Comparison of ENCODE assay signal across 1 cellular context in genomic region chr19:45659096-45659729, GRCh38.
TF ChIP-seq lines count a peak whose summit lies in the region.

No MANE protein-coding gene starts in this region.

TF ChIP-seq in SK-N-SH, 30 proteins besides CTCF, POLR2A, EP300 and RAD21 (continued from another document):
- no peak for TF ChIP-seq TEAD4 (IDR thresholded peaks at IDR 0.05; ENCODE audit: borderline replicate concordance, insufficient read depth)
- no peak for TF ChIP-seq MXI1 (IDR thresholded peaks at IDR 0.05; ENCODE audit: low read depth, low read length)
- TF ChIP-seq, protein P1, sequence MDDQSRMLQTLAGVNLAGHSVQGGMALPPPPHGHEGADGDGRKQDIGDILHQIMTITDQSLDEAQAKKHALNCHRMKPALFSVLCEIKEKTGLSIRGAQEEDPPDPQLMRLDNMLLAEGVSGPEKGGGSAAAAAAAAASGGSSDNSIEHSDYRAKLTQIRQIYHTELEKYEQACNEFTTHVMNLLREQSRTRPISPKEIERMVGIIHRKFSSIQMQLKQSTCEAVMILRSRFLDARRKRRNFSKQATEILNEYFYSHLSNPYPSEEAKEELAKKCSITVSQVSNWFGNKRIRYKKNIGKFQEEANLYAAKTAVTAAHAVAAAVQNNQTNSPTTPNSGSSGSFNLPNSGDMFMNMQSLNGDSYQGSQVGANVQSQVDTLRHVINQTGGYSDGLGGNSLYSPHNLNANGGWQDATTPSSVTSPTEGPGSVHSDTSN (IDR thresholded peaks at IDR 0.05) = no peak
